Comparison of ENCODE assay signal across 8 cellular contexts in genomic region chr3:195259564-195260285, GRCh38. TPM values are rescaled to one million over a fixed set of nuclear protein-coding genes. Genes with fewer than 3 reads are reported as not detected.
A peak's percentile ranks its signal among the peaks of the same experiment; 100 is the strongest.
DNase-seq lines count a peak whose midpoint lies in the region; ATAC-seq, FAIRE-seq and TF ChIP-seq lines count a peak whose summit lies in the region.

No MANE protein-coding gene starts in this region.

- DNase-seq in GM12892 (ENCODE audit: insufficient read length) (peak; percentile 97), NCI-H128 (lab: John Stamatoyannopoulos, UW; ENCODE audit: unreplicated experiment) (peak; percentile 85), T-cell (peak; percentile 75 to 92 (median 84)), amniotic epithelial cell (ENCODE audit: low read depth) (peak; percentile 88), right atrium auricular region (ENCODE audit: low spot score) (peak; percentile 95), putamen (ENCODE audit: low spot score) (peak; percentile 69), uterus (peak; percentile 95 to 97)

- intact Hi-C loops in uterus (cut with DNase I; ENCODE audit: low total_unique reads): loop anchor here (5.0 kb wide), 1 partner anchor 577 kb away; no protein-coding TSS in a partner anchor

- H3K27ac Mint-ChIP-seq in T-cell: peak overlapping the region; percentile 74 to 90

- H3K4me3 ChIP-seq in right atrium auricular region (peak overlapping the region; percentile 49 to 68), uterus (peak overlapping the region; percentile 59 to 70)

- POLR2A ChIA-PET in T-cell (lab: Charles Lee): interaction anchor here in 1 of 2 donors (0.6 to 0.7 kb wide), 2 partner anchors 588 to 978 kb away, joined by 3 read pairs; partner anchors contain the start of gene LSG1

- TF ChIP-seq POLR2A in GM12892 (IDR thresholded peaks at IDR 0.05; ENCODE audit: low read depth, low read length): peak; percentile 66; the same call in 1 of the 2 replicates
- TF ChIP-seq POLR2A in uterus (IDR thresholded peaks at IDR 0.05): peak; percentile 73 to 80

- H3K9me3 ChIP-seq in right atrium auricular region (no peaks in the 10 kb centered on the region), uterus (no peaks in the 10 kb centered on the region)

- peak; percentile 75 to 98 for TF ChIP-seq CTCF in right atrium auricular region (IDR thresholded peaks at IDR 0.05)
- peak; percentile 11 to 100 (median 92) for TF ChIP-seq CTCF in uterus (IDR thresholded peaks at IDR 0.05)

- H3K27me3 ChIP-seq in right atrium auricular region: no peaks in the 10 kb centered on the region
- no peaks in the 10 kb centered on the region for H3K27me3 ChIP-seq in uterus

- FAIRE-seq in GM12892 (lab: Jason Lieb, UNC): peak; percentile 91

- no peaks in the 10 kb centered on the region for H3K27me3 Mint-ChIP-seq in T-cell

- H3K4me1 Mint-ChIP-seq in T-cell: peaks cover 21 to 23% (median 22%) of the 10 kb centered on the region in 3 donors

- peak overlapping the region; percentile 56 to 81 (median 63) for H3K4me3 Mint-ChIP-seq in T-cell

- H3K9me3 Mint-ChIP-seq in T-cell: no peaks in the 10 kb centered on the region

- H3K4me1 ChIP-seq in right atrium auricular region: peaks cover 0 to 28% of the 10 kb centered on the region in 2 donors
- H3K4me1 ChIP-seq in uterus: peaks cover 7 to 22% of the 10 kb centered on the region in 2 donors

- peak; percentile 79 for ATAC-seq in HG02759 (IDR thresholded peaks at IDR 0.05; ENCODE audit: unreplicated experiment)
- peak; percentile 77 to 91 (median 79) for ATAC-seq in T-cell (replicated peaks in 1 of 4)

- H3K36me3 ChIP-seq in right atrium auricular region (no peaks in the 10 kb centered on the region), uterus (no peaks in the 10 kb centered on the region)

- no peaks in the 10 kb centered on the region for H3K36me3 Mint-ChIP-seq in T-cell

- H3K27ac ChIP-seq in right atrium auricular region: peak overlapping the region; percentile 86 to 88
- H3K27ac ChIP-seq in uterus: peak overlapping the region; percentile 87 to 98

- CTCF ChIA-PET in T-cell (lab: Charles Lee): interaction anchor here in 1 of 2 donors (1.0 to 1.3 kb wide), 5 partner anchors 11 to 589 kb away, joined by 3 to 14 read pairs (median 4); partner anchors contain the start of gene XXYLT1

RNA-seq across cellular contexts. Expression of gene XXYLT1, which starts 11.2 kb away (rescaled TPM):
- 4.8 TPM for polyA plus RNA-seq in GM12892 (2012; ENCODE audit: missing spikeins)
- 1 to 10 TPM; 4.6 to 9.1 (median 5.7) TPM for total RNA-seq in T-cell
- total RNA-seq in right atrium auricular region: 1 to 10 TPM; 4.6 to 6.7 TPM
- total RNA-seq in uterus: 10 to 100 TPM; 10.6 to 52.5 (median 23.8) TPM

Comparison
In these comparisons a context has a peak if more than half of its experiments do, and no peak if none do; other contexts are left out.
1. Peak in every context shown above with its lines: DNase-seq, ATAC-seq, H3K4me3 ChIP-seq and H3K27ac ChIP-seq.